8 cellular contexts compared by ENCODE assay signal in the genomic region with DNA sequence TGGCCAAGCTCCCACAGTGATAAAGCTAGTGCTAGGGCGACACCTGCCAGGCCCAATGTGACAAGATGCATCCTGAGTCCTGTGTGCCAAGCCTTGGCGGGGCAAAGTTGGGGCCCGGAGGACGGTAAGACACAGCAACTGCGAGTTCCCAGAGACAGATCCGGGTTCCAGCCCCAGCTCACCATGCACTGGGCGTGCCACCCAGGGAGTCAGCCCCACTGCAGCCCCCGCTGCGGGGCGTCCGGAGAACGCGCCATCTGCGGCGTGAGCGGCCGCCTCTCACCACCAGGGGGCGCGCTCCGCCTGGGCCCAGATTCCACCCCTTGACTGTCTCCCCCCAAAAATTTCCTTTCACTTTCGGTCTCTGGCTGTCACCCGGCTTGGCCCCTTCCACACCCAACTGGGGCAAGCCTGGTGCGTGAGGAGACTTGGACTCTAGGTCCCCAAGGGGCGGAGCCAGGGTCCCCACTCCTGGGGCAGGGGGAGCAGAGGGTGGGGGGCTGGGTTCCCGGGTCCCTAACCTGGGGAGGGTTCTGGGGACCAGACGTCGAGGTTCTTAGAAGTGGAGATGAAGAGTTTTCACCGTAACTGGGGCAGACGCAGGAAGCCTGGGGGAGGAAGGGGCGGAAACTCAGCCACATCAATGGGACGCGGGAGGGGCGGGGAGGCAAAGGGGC.
DNase-seq lines count a peak whose midpoint lies in the region; ATAC-seq and TF ChIP-seq lines count a peak whose summit lies in the region.

A gene with protein sequence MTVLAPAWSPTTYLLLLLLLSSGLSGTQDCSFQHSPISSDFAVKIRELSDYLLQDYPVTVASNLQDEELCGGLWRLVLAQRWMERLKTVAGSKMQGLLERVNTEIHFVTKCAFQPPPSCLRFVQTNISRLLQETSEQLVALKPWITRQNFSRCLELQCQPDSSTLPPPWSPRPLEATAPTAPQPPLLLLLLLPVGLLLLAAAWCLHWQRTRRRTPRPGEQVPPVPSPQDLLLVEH (plus strand): TSS at position 348 of the 677 bp plus-strand sequence. CDS start 425 bp downstream, outside the sequence.

- ATAC-seq in HG02588 (IDR thresholded peaks at IDR 0.05; ENCODE audit: unreplicated experiment) (peak; percentile 49), HG03571 (IDR thresholded peaks at IDR 0.05; ENCODE audit: unreplicated experiment) (no peak)
- peak; percentile 50 for ATAC-seq in central memory CD8-positive, alpha-beta T cell (replicated peaks; ENCODE audit: extremely low read depth, poor library complexity, severe bottlenecking)

- H3K27me3 ChIP-seq in layer of hippocampus (ENCODE audit: control insufficient read depth, insufficient read depth, low read length) = no peaks in the 10 kb centered on the region

- TF ChIP-seq CTCF in GM12865 (IDR thresholded peaks at IDR 0.05; ENCODE audit: insufficient read depth, low read depth, low read length, missing control alignments) = peak; percentile 98

- DNase-seq in GM12865 (ENCODE audit: low read depth) (peak; percentile 93), NCI-H2029 treated with DMSO at 0.1 percent for 48 hours (lab: John Stamatoyannopoulos, UW) (peak; percentile 52)
- DNase-seq in activated CD4-positive, CD25-positive, alpha-beta regulatory T cell treated with anti-CD3 and anti-CD28 coated beads, Interleukin-2, amount 50 U/mL, for 72 hours = peak; percentile 91
- DNase-seq in central memory CD8-positive, alpha-beta T cell (ENCODE audit: low spot score in 2 of 2) = peak; percentile 87 to 90
- peak; percentile 90 to 92 for DNase-seq in stimulated activated CD4-positive, alpha-beta T cell treated with anti-CD3 and anti-CD28 coated beads, Interleukin-2, amount 100 ng/mL, for 24 hours

- H3K27ac ChIP-seq in layer of hippocampus (ENCODE audit: low read depth, low read length) = peak within 1 kb of the TSS; percentile 81

- H3K4me1 Mint-ChIP-seq in central memory CD8-positive, alpha-beta T cell = peaks cover 46% of the 10 kb centered on the region

- no peaks in the 10 kb centered on the region for H3K27me3 Mint-ChIP-seq in central memory CD8-positive, alpha-beta T cell

- no peaks in the 10 kb centered on the region for H3K9me3 Mint-ChIP-seq in central memory CD8-positive, alpha-beta T cell

- peak within 1 kb of the TSS; percentile 67 for H3K4me3 ChIP-seq in GM12865 (ENCODE audit: low read depth, low read length)

- H3K27ac Mint-ChIP-seq in central memory CD8-positive, alpha-beta T cell (ENCODE audit: low read depth) = peak within 1 kb of the TSS; percentile 99

- H3K4me3 Mint-ChIP-seq in central memory CD8-positive, alpha-beta T cell = peak within 1 kb of the TSS; percentile 92

- H3K36me3 Mint-ChIP-seq in central memory CD8-positive, alpha-beta T cell (ENCODE audit: insufficient read depth) = peaks cover 44% of the 10 kb centered on the region
